Comparison of ENCODE assay signal across 17 cellular contexts in genomic region chr6:26476893-26477292, GRCh38. TPM values are rescaled to one million over a fixed set of nuclear protein-coding genes. Genes with fewer than 3 reads are reported as not detected.
DNase-seq lines count a peak whose midpoint lies in the region; FAIRE-seq and TF ChIP-seq lines count a peak whose summit lies in the region.
"Had no signal": no experiment of that assay in that cellular context is flagged by ENCODE, and none has a peak within 500 bp of the region (broad histone marks: within the 10 kb centered on the region; RNA-seq: fewer than 3 reads in every experiment).

No MANE protein-coding gene starts in this region.

- no peaks in the 10 kb centered on the region for H4K20me1 ChIP-seq in astrocyte (ENCODE audit: insufficient read depth, low read length)

- no peak overlapping the region for H3K4me3 Mint-ChIP-seq in T-helper 2 cell treated with Interferon-gamma antibody and Interleukin-4, amounts not matched to agents 5 μg/mL and 100 μg/mL, for 36 hours
- H3K4me3 Mint-ChIP-seq in astrocyte (ENCODE audit: unreplicated experiment): peak overlapping the region; percentile 20
- H3K4me3 Mint-ChIP-seq: GM23338 had no signal

- WGBS in sigmoid colon, 2 donors: 85 to 93% methylated on average over 4 of the region's 4 CpGs

- no peak for TF ChIP-seq CTCF in astrocyte (IDR thresholded peaks at IDR 0.05; ENCODE audit: insufficient read depth, low read depth, low read length)
- no peak for TF ChIP-seq CTCF in sigmoid colon (IDR thresholded peaks at IDR 0.05)

- H3K4me3 ChIP-seq in astrocyte (ENCODE audit: insufficient read depth, low read depth, low read length) (no peak overlapping the region), sigmoid colon (no peak overlapping the region), HAP-1 (no peak overlapping the region)
- H3K4me3 ChIP-seq: esophagus muscularis mucosa, right atrium auricular region had no signal

- no peak for TF ChIP-seq EP300 in sigmoid colon (IDR thresholded peaks at IDR 0.05)

- intact Hi-C loops in sigmoid colon (cut with DNase I): no loop called here

- no peak overlapping the region for H3K4me2 ChIP-seq in astrocyte (ENCODE audit: low read length)

- H3K9me3 Mint-ChIP-seq in T-helper 2 cell treated with Interferon-gamma antibody and Interleukin-4, amounts not matched to agents 5 μg/mL and 100 μg/mL, for 36 hours: peaks cover 3% of the 10 kb centered on the region
- no peaks in the 10 kb centered on the region for H3K9me3 Mint-ChIP-seq in astrocyte (ENCODE audit: unreplicated experiment)

- peaks cover 12% of the 10 kb centered on the region for H3K4me1 ChIP-seq in astrocyte (ENCODE audit: insufficient read depth, low read length)
- peaks cover 0 to 30% (median 16%) of the 10 kb centered on the region in 4 donors for H3K4me1 ChIP-seq in sigmoid colon
- H3K4me1 ChIP-seq in HAP-1: peaks cover 17% of the 10 kb centered on the region

- no peaks in the 10 kb centered on the region for H3K79me2 ChIP-seq in astrocyte (ENCODE audit: insufficient read depth, low read length)

- H3K27ac Mint-ChIP-seq in T-helper 2 cell treated with Interferon-gamma antibody and Interleukin-4, amounts not matched to agents 5 μg/mL and 100 μg/mL, for 36 hours: peak overlapping the region; percentile 43
- H3K27ac Mint-ChIP-seq in astrocyte (ENCODE audit: unreplicated experiment): no peak overlapping the region
- H3K27ac Mint-ChIP-seq: GM23338 had no signal

- H3K4me1 Mint-ChIP-seq in T-helper 2 cell treated with Interferon-gamma antibody and Interleukin-4, amounts not matched to agents 5 μg/mL and 100 μg/mL, for 36 hours (ENCODE audit: low read depth): peaks cover 39% of the 10 kb centered on the region
- peaks cover 19% of the 10 kb centered on the region for H3K4me1 Mint-ChIP-seq in astrocyte (ENCODE audit: low read depth, unreplicated experiment)

- H3K36me3 ChIP-seq in astrocyte (ENCODE audit: insufficient read depth, low read length) (no peaks in the 10 kb centered on the region), sigmoid colon (no peaks in the 10 kb centered on the region), HAP-1 (replicated peaks) (no peaks in the 10 kb centered on the region)
- H3K36me3 ChIP-seq: esophagus muscularis mucosa, right atrium auricular region had no signal

- H3K9me3 ChIP-seq in astrocyte (ENCODE audit: insufficient read depth, low read depth, low read length) (no peaks in the 10 kb centered on the region), sigmoid colon (no peaks in the 10 kb centered on the region), HAP-1 (0 out of 2 replicates have a peak, but pooled peaks cover 8% of the 10 kb centered on the region)
- H3K9me3 ChIP-seq: esophagus muscularis mucosa, right atrium auricular region had no signal

- in situ Hi-C loops in HAP-1 (cut with MboI; ENCODE audit: low sequenced_read_pairs): no loop called here

- no peak for DNase-seq in T-helper 2 cell treated with Interferon-gamma antibody and Interleukin-4, amounts not matched to agents 5 μg/mL and 100 μg/mL, for 36 hours (ENCODE audit: low spot score)
- DNase-seq in T-helper 2 cell (no peak), MV-4-11 (lab: John Stamatoyannopoulos, UW) (peak; percentile 72), astrocyte (ENCODE audit: low read depth) (no peak), sigmoid colon (no peak), globus pallidus (ENCODE audit: low spot score) (no peak), HAP-1 (ENCODE audit: low spot score in 2 of 2) (no peak)
- no peak for DNase-seq in activated CD8-positive, alpha-beta memory T cell treated with anti-CD3 and anti-CD28 coated beads, Interleukin-2, amount 50 U/mL, for 4 hours
- DNase-seq: activated T-cell treated with anti-CD3 and anti-CD28 coated beads for 4 hours, DMS79 treated with DMSO at 0.1 percent for 48 hours, midbrain had no signal

- H2AFZ ChIP-seq in astrocyte (ENCODE audit: low read depth, low read length): no peak overlapping the region

- FAIRE-seq in astrocyte (lab: Jason Lieb, UNC): no peak
- FAIRE-seq: A204.1, HTR-8/SVneo had no signal

- H3K36me3 Mint-ChIP-seq in T-helper 2 cell treated with Interferon-gamma antibody and Interleukin-4, amounts not matched to agents 5 μg/mL and 100 μg/mL, for 36 hours (ENCODE audit: low read depth): peaks cover 23% of the 10 kb centered on the region
- peaks cover 6% of the 10 kb centered on the region for H3K36me3 Mint-ChIP-seq in astrocyte (ENCODE audit: low read depth, unreplicated experiment)

- H3K27me3 Mint-ChIP-seq in T-helper 2 cell treated with Interferon-gamma antibody and Interleukin-4, amounts not matched to agents 5 μg/mL and 100 μg/mL, for 36 hours (ENCODE audit: low read depth): no peaks in the 10 kb centered on the region
- H3K27me3 Mint-ChIP-seq in astrocyte (ENCODE audit: low read depth, unreplicated experiment): no peaks in the 10 kb centered on the region

- no peak overlapping the region for H3K9ac ChIP-seq in astrocyte (ENCODE audit: low read length)

- H3K27ac ChIP-seq in astrocyte (ENCODE audit: low read depth, low read length) (no peak overlapping the region), sigmoid colon (peak overlapping the region; percentile 23 to 92 (median 71))

- no peak for TF ChIP-seq POLR2A in sigmoid colon (IDR thresholded peaks at IDR 0.05)

- H3K27me3 ChIP-seq in astrocyte (ENCODE audit: insufficient read depth, low read length) (no peaks in the 10 kb centered on the region), sigmoid colon (no peaks in the 10 kb centered on the region), HAP-1 (ENCODE audit: low read depth) (no peaks in the 10 kb centered on the region)
- H3K27me3 ChIP-seq: esophagus muscularis mucosa, right atrium auricular region had no signal

RNA-seq across cellular contexts. Expression of gene BTN2A1, which starts 19.1 kb away (rescaled TPM):
- total RNA-seq in astrocyte: 50.4 and 51.5 TPM in 2 replicates
- total RNA-seq in sigmoid colon: 10 to 100 TPM; 17.6 to 24.6 (median 19.1) TPM
- 10 to 100 TPM in 1 of 3 donors, 1 to 10 TPM in 2; 4.4 to 25.5 (median 8.4) TPM for polyA plus RNA-seq in sigmoid colon

RNA-seq across cellular contexts. Expression of gene BTN1A1, which starts 23.2 kb away (rescaled TPM):
- total RNA-seq in astrocyte (not detected in 2 replicates), sigmoid colon (under 1 TPM in 1 of 4 donors, not detected in 3; 0.28 TPM)
- polyA plus RNA-seq in sigmoid colon: under 1 TPM in 1 of 3 donors, not detected in 2; 0.20 TPM
- total RNA-seq: esophagus muscularis mucosa; right atrium auricular region; T-helper 1 cell treated with Interleukin-12 subunit alpha and Interleukin-12 subunit beta and Interleukin-4 antibody, amounts not matched to agents 30 ng/mL and 1 ng/mL, for 36 hours had no signal

RNA-seq across cellular contexts. Expression of gene BTN3A3, which starts 36.6 kb away (rescaled TPM):
- total RNA-seq in astrocyte (4.7 and 6.2 TPM in 2 replicates), sigmoid colon (10 to 100 TPM in 2 of 4 donors, 1 to 10 TPM in 2; 6.5 to 18.8 (median 9.8) TPM)
- polyA plus RNA-seq in sigmoid colon: 10 to 100 TPM in 1 of 3 donors, 1 to 10 TPM in 2; 4.8 to 26.6 (median 5.1) TPM
